ENCODE assay signal across 8 cellular contexts in the genomic region with DNA sequence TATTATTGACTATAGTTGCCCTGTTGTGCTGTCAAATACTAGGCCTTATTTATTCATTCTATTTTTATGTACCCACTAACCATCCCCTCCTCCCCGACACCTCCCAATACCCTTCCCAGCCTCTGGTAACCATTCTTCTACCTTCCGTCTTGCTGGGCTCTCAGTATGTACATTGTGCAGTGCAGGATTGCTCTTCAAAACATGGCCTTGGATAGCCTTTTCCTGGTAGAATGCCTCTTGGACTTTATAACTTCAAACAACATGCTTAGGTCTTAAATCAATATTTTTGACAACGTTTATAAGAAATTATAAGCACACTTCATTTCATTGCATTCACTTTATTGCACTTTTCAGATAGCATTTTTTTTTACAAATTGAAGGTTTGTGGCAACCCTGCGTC.
"Had no signal": no experiment of that assay in that cellular context is flagged by ENCODE, and none has a peak within 500 bp of the region (broad histone marks: within the 10 kb centered on the region; RNA-seq: fewer than 3 reads in every experiment).

No MANE protein-coding gene starts in this region.

- DNase-seq: GDM1, GF-D8 had no signal

- H3K4me3 ChIP-seq: GM12878 had no signal

- ATAC-seq: GM12878 had no signal

- FAIRE-seq: G401.6, GM12878, GM12891, GM12892, GM18507, GM19239 had no signal
